15 cellular contexts compared by ENCODE assay signal in the genomic region with DNA sequence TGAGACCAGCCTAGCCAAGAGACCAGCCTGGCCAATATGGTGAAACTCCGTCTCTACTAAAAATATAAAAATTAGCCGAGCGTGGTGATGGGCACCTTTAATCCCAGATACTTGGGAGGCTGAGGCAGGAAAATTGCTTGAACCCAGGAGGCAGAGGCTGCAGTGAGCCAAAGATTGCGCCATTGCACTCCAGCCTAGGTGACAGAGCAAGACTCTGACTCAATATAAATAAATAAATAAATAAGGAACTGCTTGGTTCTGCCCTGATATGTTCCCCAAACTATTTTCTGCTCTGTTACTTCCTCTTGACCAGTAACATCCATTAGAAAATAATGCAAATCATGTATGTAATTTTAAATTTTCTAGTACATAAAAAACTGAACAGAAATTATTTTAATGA. TPM values are rescaled to one million over a fixed set of nuclear protein-coding genes. Genes with fewer than 3 reads are reported as not detected.
"Had no signal": no experiment of that assay in that cellular context is flagged by ENCODE, and none has a peak within 500 bp of the region (broad histone marks: within the 10 kb centered on the region; RNA-seq: fewer than 3 reads in every experiment).

No MANE protein-coding gene starts in this region.

RNA-seq across cellular contexts. Expression of a gene that starts 28.8 kb away (rescaled TPM):
- total RNA-seq: activated B cell treated with CpG ODN at 0.5 μM for 24 hours; activated CD4-positive, alpha-beta memory T cell treated with anti-CD3 and anti-CD28 coated beads for 36 hours; activated naive CD4-positive, alpha-beta T cell treated with anti-CD3 and anti-CD28 coated beads for 36 hours; activated naive CD4-positive, alpha-beta T cell treated with anti-CD3 and anti-CD28 coated beads, Interleukin-2, amount 50 U/mL, for 72 hours; activated T-cell treated with anti-CD3 and anti-CD28 coated beads, Interleukin-2, amount 50 U/mL, for 4 hours; activated T-helper 1 cell treated with anti-CD3 and anti-CD28 coated beads, Interleukin-12 subunit alpha, Interleukin-12 subunit beta, Interleukin-2, Interleukin-4 antibody, amounts not matched to agents 30 ng/mL and 10 ng/mL and 1 ng/mL, durations not matched to agents 14 hours and 24 hours and 36 hours; adrenal gland; astrocyte; body of pancreas; breast epithelium; cardiac septum; NCI-H460; PC-9; Right ventricle myocardium superior; SJCRH30 had no signal

RNA-seq across cellular contexts. Expression of a gene that starts 55.1 kb away (rescaled TPM):
- total RNA-seq: activated B cell treated with CpG ODN at 0.5 μM for 24 hours; activated CD4-positive, alpha-beta memory T cell treated with anti-CD3 and anti-CD28 coated beads for 36 hours; activated naive CD4-positive, alpha-beta T cell treated with anti-CD3 and anti-CD28 coated beads for 36 hours; activated naive CD4-positive, alpha-beta T cell treated with anti-CD3 and anti-CD28 coated beads, Interleukin-2, amount 50 U/mL, for 72 hours; activated T-cell treated with anti-CD3 and anti-CD28 coated beads, Interleukin-2, amount 50 U/mL, for 4 hours; activated T-helper 1 cell treated with anti-CD3 and anti-CD28 coated beads, Interleukin-12 subunit alpha, Interleukin-12 subunit beta, Interleukin-2, Interleukin-4 antibody, amounts not matched to agents 30 ng/mL and 10 ng/mL and 1 ng/mL, durations not matched to agents 14 hours and 24 hours and 36 hours; adrenal gland; astrocyte; body of pancreas; breast epithelium; cardiac septum; NCI-H460; PC-9; Right ventricle myocardium superior; SJCRH30 had no signal
